Comparison of ENCODE assay signal across 19 cellular contexts in the genomic region with DNA sequence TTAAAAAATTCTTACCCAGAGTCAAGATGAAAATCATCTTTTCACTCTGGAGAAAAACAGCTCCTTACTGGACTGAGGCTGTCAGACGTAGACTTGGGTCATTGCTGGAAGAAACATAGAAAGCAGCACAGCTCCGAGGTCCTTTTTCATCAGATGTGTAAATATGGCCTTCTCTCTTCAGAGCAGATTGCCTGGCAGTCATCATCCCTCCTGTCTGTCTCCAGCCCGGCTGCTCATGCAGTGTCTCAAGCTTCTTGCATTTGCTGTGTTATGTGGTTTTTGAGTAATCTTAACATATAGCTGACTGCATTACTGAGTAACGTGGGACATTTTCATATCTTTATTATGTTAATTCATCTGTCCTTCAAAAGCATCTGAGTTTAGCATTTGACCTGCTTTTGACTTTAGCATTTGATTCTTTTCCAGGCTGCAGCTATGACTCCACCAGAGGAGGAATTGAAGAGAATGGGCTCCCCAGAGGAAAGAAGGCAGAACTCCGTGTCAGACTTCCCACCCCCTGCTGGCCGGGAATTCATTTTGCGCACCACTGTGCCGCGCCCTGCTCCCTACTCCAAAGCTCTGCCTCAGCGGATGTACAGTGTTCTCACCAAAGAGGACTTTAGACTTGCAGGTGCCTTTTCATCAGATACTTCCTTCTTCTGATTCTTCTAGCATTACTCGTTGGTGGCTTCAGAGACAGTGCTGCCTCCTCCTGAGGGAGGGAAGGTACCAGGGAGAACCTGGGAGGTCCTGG.
DNase-seq lines count a peak whose midpoint lies in the region; ATAC-seq and TF ChIP-seq lines count a peak whose summit lies in the region.
"Had no signal": no experiment of that assay in that cellular context is flagged by ENCODE, and none has a peak within 500 bp of the region (broad histone marks: within the 10 kb centered on the region; RNA-seq: fewer than 3 reads in every experiment).

No MANE protein-coding gene starts in this region.

- H3K27me3 ChIP-seq in Peyer's patch (no peaks in the 10 kb centered on the region), dorsolateral prefrontal cortex (no peaks in the 10 kb centered on the region)
- H3K27me3 ChIP-seq: brain microvascular endothelial cell, left lung, vagina had no signal

- no peak for DNase-seq in activated naive CD8-positive, alpha-beta T cell treated with anti-CD3 and anti-CD28 coated beads, Interleukin-2, amount 10 ng/mL, durations not matched to agents 7 days and 5 days
- no peak for DNase-seq in activated naive CD8-positive, alpha-beta T cell treated with anti-CD3 and anti-CD28 coated beads, Interleukin-2, amount 50 U/mL, for 24 hours
- peak in 2 of 3 donors; percentile 63 to 69 for DNase-seq in Peyer's patch
- peak in 5 of 10 donors; percentile 51 to 68 (median 54) for DNase-seq in dorsolateral prefrontal cortex
- DNase-seq in posterior cingulate gyrus: peak in 8 of 10 donors; percentile 38 to 89 (median 53)
- DNase-seq in stimulated activated CD4-positive, alpha-beta T cell treated with anti-CD3 and anti-CD28 coated beads, Interleukin-4, amount 100 ng/mL, for 4 hours: no peak
- DNase-seq in A172 (ENCODE audit: low spot score): no peak
- DNase-seq: activated CD8-positive, alpha-beta T cell treated with anti-CD3 and anti-CD28 coated beads for 36 hours; activated T-cell treated with anti-CD3 and anti-CD28 coated beads, Interleukin-2, amount 50 U/mL, for 4 hours; brain microvascular endothelial cell; dermis blood vessel endothelial cell; left lung; MM.1S; NCI-H1436 treated with DMSO at 0.1 percent for 48 hours; NCI-H524 had no signal

- peaks cover 21% of the 10 kb centered on the region for H3K4me1 Mint-ChIP-seq in activated naive CD8-positive, alpha-beta T cell treated with anti-CD3 and anti-CD28 coated beads, Interleukin-2, amount 10 ng/mL, durations not matched to agents 7 days and 5 days
- no peaks in the 10 kb centered on the region for H3K4me1 Mint-ChIP-seq in activated naive CD8-positive, alpha-beta T cell treated with anti-CD3 and anti-CD28 coated beads, Interleukin-2, amount 50 U/mL, for 24 hours
- H3K4me1 Mint-ChIP-seq: nephron had no signal

- H3K27ac ChIP-seq in Peyer's patch (peak overlapping the region in 1 of 4 donors; percentile 8), dorsolateral prefrontal cortex (peak overlapping the region in 56 of 59 donors; percentile 15 to 85 (median 66))
- H3K27ac ChIP-seq: brain microvascular endothelial cell, left lung, RWPE1, vagina had no signal

- no peak for TF ChIP-seq POLR2A in Peyer's patch (IDR thresholded peaks at IDR 0.05)

- H3K4me3 ChIP-seq in Peyer's patch (no peak overlapping the region), dorsolateral prefrontal cortex (peak overlapping the region in 11 of 59 donors; percentile 1 to 21 (median 14))
- H3K4me3 ChIP-seq: left lung, vagina had no signal

- no peaks in the 10 kb centered on the region for H3K4me1 ChIP-seq in Peyer's patch
- H3K4me1 ChIP-seq: left lung, vagina had no signal

- no peaks in the 10 kb centered on the region for H3K9me3 ChIP-seq in Peyer's patch
- H3K9me3 ChIP-seq: left lung, vagina had no signal

- no peaks in the 10 kb centered on the region for H3K9me3 Mint-ChIP-seq in activated naive CD8-positive, alpha-beta T cell treated with anti-CD3 and anti-CD28 coated beads, Interleukin-2, amount 10 ng/mL, durations not matched to agents 7 days and 5 days
- H3K9me3 Mint-ChIP-seq in activated naive CD8-positive, alpha-beta T cell treated with anti-CD3 and anti-CD28 coated beads, Interleukin-2, amount 50 U/mL, for 24 hours: no peaks in the 10 kb centered on the region
- H3K9me3 Mint-ChIP-seq: activated CD8-positive, alpha-beta T cell treated with anti-CD3 and anti-CD28 coated beads for 36 hours; activated T-cell treated with anti-CD3 and anti-CD28 coated beads, Interleukin-2, amount 50 U/mL, for 4 hours; nephron had no signal

- POLR2A ChIA-PET in activated naive CD8-positive, alpha-beta T cell treated with anti-CD3 and anti-CD28 coated beads, Interleukin-2, amount 10 ng/mL, durations not matched to agents 7 days and 5 days (lab: Charles Lee): interaction anchor here (1.6 kb wide), 1 partner anchor 573 kb away, joined by 4 read pairs; no protein-coding TSS in a partner anchor

- peak overlapping the region; percentile 22 for H3K27ac Mint-ChIP-seq in activated naive CD8-positive, alpha-beta T cell treated with anti-CD3 and anti-CD28 coated beads, Interleukin-2, amount 10 ng/mL, durations not matched to agents 7 days and 5 days
- H3K27ac Mint-ChIP-seq in activated naive CD8-positive, alpha-beta T cell treated with anti-CD3 and anti-CD28 coated beads, Interleukin-2, amount 50 U/mL, for 24 hours: no peak overlapping the region
- H3K27ac Mint-ChIP-seq: activated CD8-positive, alpha-beta T cell treated with anti-CD3 and anti-CD28 coated beads for 36 hours; nephron had no signal

- no peaks in the 10 kb centered on the region for H3K27me3 Mint-ChIP-seq in activated naive CD8-positive, alpha-beta T cell treated with anti-CD3 and anti-CD28 coated beads, Interleukin-2, amount 10 ng/mL, durations not matched to agents 7 days and 5 days
- H3K27me3 Mint-ChIP-seq in activated naive CD8-positive, alpha-beta T cell treated with anti-CD3 and anti-CD28 coated beads, Interleukin-2, amount 50 U/mL, for 24 hours: no peaks in the 10 kb centered on the region
- H3K27me3 Mint-ChIP-seq: activated CD8-positive, alpha-beta T cell treated with anti-CD3 and anti-CD28 coated beads for 36 hours had no signal

- TF ChIP-seq CTCF in Peyer's patch (IDR thresholded peaks at IDR 0.05) (peak in 4 of 6 experiments; percentile 12 to 60 (median 49)), dorsolateral prefrontal cortex (IDR thresholded peaks at IDR 0.05 in 54 of 56, conservative IDR thresholded peaks at IDR 0.05 in 2 of 56; ENCODE audit: low read depth in 1 of 56, partially characterized antibody in 56 of 56) (peak in 11 of 56 donors; percentile 10 to 40 (median 21))

- no peak for ATAC-seq in activated naive CD8-positive, alpha-beta T cell treated with anti-CD3 and anti-CD28 coated beads, Interleukin-2, amount 10 ng/mL, durations not matched to agents 7 days and 5 days (ENCODE audit: low read depth)
- no peak for ATAC-seq in activated naive CD8-positive, alpha-beta T cell treated with anti-CD3 and anti-CD28 coated beads, Interleukin-2, amount 50 U/mL, for 24 hours
- ATAC-seq in GM19351 (IDR thresholded peaks at IDR 0.05; ENCODE audit: unreplicated experiment): no peak
- ATAC-seq: activated CD8-positive, alpha-beta T cell treated with anti-CD3 and anti-CD28 coated beads for 36 hours; activated T-cell treated with anti-CD3 and anti-CD28 coated beads, Interleukin-2, amount 50 U/mL, for 4 hours; left lung had no signal

- peaks cover 29% of the 10 kb centered on the region for H3K36me3 Mint-ChIP-seq in activated naive CD8-positive, alpha-beta T cell treated with anti-CD3 and anti-CD28 coated beads, Interleukin-2, amount 10 ng/mL, durations not matched to agents 7 days and 5 days
- peaks cover 49% of the 10 kb centered on the region for H3K36me3 Mint-ChIP-seq in activated naive CD8-positive, alpha-beta T cell treated with anti-CD3 and anti-CD28 coated beads, Interleukin-2, amount 50 U/mL, for 24 hours (ENCODE audit: low read depth)

- intact Hi-C loops in dorsolateral prefrontal cortex (cut with DNase I): no loop called here
- intact Hi-C loops in posterior cingulate gyrus (cut with DNase I): loop anchor here (10.0 kb wide), 1 partner anchor 167 kb away; no protein-coding TSS in a partner anchor

- H3K36me3 ChIP-seq in Peyer's patch: peaks cover 0 to 74% (median 0%) of the 10 kb centered on the region in 3 donors

- no peak overlapping the region for H3K4me3 Mint-ChIP-seq in activated naive CD8-positive, alpha-beta T cell treated with anti-CD3 and anti-CD28 coated beads, Interleukin-2, amount 10 ng/mL, durations not matched to agents 7 days and 5 days
- H3K4me3 Mint-ChIP-seq in activated naive CD8-positive, alpha-beta T cell treated with anti-CD3 and anti-CD28 coated beads, Interleukin-2, amount 50 U/mL, for 24 hours: no peak overlapping the region
- H3K4me3 Mint-ChIP-seq: activated CD8-positive, alpha-beta T cell treated with anti-CD3 and anti-CD28 coated beads for 36 hours; activated T-cell treated with anti-CD3 and anti-CD28 coated beads, Interleukin-2, amount 50 U/mL, for 4 hours; nephron had no signal

Comparison
In these comparisons a context has a peak if more than half of its experiments do, and no peak if none do; other contexts are left out.
1. DNase-seq: peak in Peyer's patch (2 of 3) and posterior cingulate gyrus (8 of 10); none in activated naive CD8-positive, alpha-beta T cell treated with anti-CD3 and anti-CD28 coated beads, Interleukin-2, amount 10 ng/mL, durations not matched to agents 7 days and 5 days (single experiment), activated naive CD8-positive, alpha-beta T cell treated with anti-CD3 and anti-CD28 coated beads, Interleukin-2, amount 50 U/mL, for 24 hours (single experiment), stimulated activated CD4-positive, alpha-beta T cell treated with anti-CD3 and anti-CD28 coated beads, Interleukin-4, amount 100 ng/mL, for 4 hours (0 of 2) and A172 (single experiment).